ENCODE assay signal across 8 cellular contexts in the genomic region with DNA sequence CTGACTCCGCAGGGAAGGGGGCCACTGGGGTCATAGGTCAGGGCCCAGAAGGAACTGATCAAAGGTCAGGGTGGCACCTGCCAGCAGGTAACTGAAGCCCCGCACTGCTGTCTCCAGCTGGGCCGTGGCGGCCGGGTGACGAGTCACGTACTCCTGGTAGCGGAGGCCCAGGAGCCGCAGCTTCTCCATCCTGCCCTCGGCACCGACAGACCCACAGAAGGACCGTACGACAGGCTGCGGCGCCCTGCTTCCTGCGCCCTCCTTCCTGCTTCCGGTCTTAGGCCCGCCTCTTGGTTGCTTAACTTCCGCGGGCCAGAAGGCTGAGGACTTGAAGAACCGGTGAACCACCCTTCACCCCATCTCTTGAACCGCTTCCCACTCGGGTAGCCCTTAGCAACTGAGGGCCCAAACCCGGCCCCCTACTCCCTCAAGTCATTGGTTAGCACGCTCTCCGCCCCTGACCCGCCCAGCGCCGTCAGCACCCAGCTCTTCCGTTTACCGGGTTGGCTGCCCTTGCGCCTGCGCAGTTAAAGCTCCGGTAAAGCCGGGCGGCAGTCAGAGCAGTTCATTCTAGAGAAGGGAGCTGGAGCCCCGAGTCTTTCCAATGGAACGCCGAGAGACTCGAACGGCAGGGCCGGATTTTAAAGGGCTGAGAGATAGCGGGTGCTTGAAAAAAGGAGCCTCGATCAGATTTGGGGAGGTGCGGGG. TPM values are rescaled to one million over a fixed set of nuclear protein-coding genes. Genes with fewer than 3 reads are reported as not detected.
DNase-seq lines count a peak whose midpoint lies in the region; ATAC-seq and TF ChIP-seq lines count a peak whose summit lies in the region.

A gene (minus strand): TSS at position 255 of the 708 bp plus-strand sequence. CDS start 66 bp downstream, at position 189.

- H3K27me3 ChIP-seq in gastroesophageal sphincter: peaks cover 19% of the 10 kb centered on the region
- H3K27me3 ChIP-seq in neutrophil: peaks cover 32% of the 10 kb centered on the region

- TF ChIP-seq CTCF in HFF-Myc (IDR thresholded peaks at IDR 0.05; ENCODE audit: low read depth, low read length, missing control alignments) (no peak), gastroesophageal sphincter (IDR thresholded peaks at IDR 0.05) (no peak), neutrophil (IDR thresholded peaks at IDR 0.05) (peak; percentile 32)

- TF ChIP-seq EP300 in gastroesophageal sphincter (IDR thresholded peaks at IDR 0.05): no peak

- H3K27ac ChIP-seq in gastroesophageal sphincter (peak within 1 kb of the TSS; percentile 83 to 93 (median 90)), neutrophil (peak within 1 kb of the TSS; percentile 97), substantia nigra (ENCODE audit: low read depth, low read length, poor library complexity, severe bottlenecking) (peak within 1 kb of the TSS; percentile 96)

- intact Hi-C loops in activated naive CD4-positive, alpha-beta T cell treated with anti-CD3 and anti-CD28 coated beads for 36 hours (cut with micrococcal nuclease): loop anchor here (1.0 to 10.0 kb wide), 10 partner anchors 32 to 1850 kb away; a partner anchor contains a TSS

- H3K27ac Mint-ChIP-seq in activated naive CD4-positive, alpha-beta T cell treated with anti-CD3 and anti-CD28 coated beads for 36 hours: peak within 1 kb of the TSS; percentile 96

- peak; percentile 99 for DNase-seq in GM03348 (ENCODE audit: low spot score)
- DNase-seq in HFF-Myc (ENCODE audit: extremely low read depth, low read depth): peak; percentile 96
- DNase-seq in NAMALWA (ENCODE audit: low spot score): peak; percentile 99
- peak; percentile 97 for DNase-seq in SK-N-DZ (ENCODE audit: low spot score)
- DNase-seq in activated naive CD4-positive, alpha-beta T cell treated with anti-CD3 and anti-CD28 coated beads for 36 hours: peak; percentile 96
- peak; percentile 71 to 98 (median 94) for DNase-seq in substantia nigra (lab: John Stamatoyannopoulos, UW)

- peaks cover 0 to 34% of the 10 kb centered on the region in 2 donors for H3K36me3 ChIP-seq in gastroesophageal sphincter
- H3K36me3 ChIP-seq in neutrophil: peaks cover 36% of the 10 kb centered on the region

- no peaks in the 10 kb centered on the region for H3K9me3 ChIP-seq in gastroesophageal sphincter
- no peaks in the 10 kb centered on the region for H3K9me3 ChIP-seq in neutrophil

- peak within 1 kb of the TSS; percentile 88 for H3K4me3 Mint-ChIP-seq in activated naive CD4-positive, alpha-beta T cell treated with anti-CD3 and anti-CD28 coated beads for 36 hours

- H3K4me3 ChIP-seq in HFF-Myc (replicated peaks; ENCODE audit: low read depth, low read length): peak within 1 kb of the TSS; percentile 95
- peak within 1 kb of the TSS; percentile 85 to 89 for H3K4me3 ChIP-seq in gastroesophageal sphincter
- H3K4me3 ChIP-seq in neutrophil (ENCODE audit: low read depth in 1 of 2, low read length in 1 of 2): peak within 1 kb of the TSS; percentile 93 to 98

- no peaks in the 10 kb centered on the region for H3K9me3 Mint-ChIP-seq in activated naive CD4-positive, alpha-beta T cell treated with anti-CD3 and anti-CD28 coated beads for 36 hours

- H3K4me1 ChIP-seq in gastroesophageal sphincter: peaks cover 0 to 46% (median 22%) of the 10 kb centered on the region in 3 donors
- H3K4me1 ChIP-seq in neutrophil (ENCODE audit: control insufficient read depth in 1 of 2, insufficient read depth in 1 of 2, low read depth in 1 of 2, low read length in 1 of 2): peaks cover 34 to 37% of the 10 kb centered on the region in 2 experiments

- peaks cover 3% of the 10 kb centered on the region for H3K27me3 Mint-ChIP-seq in activated naive CD4-positive, alpha-beta T cell treated with anti-CD3 and anti-CD28 coated beads for 36 hours (ENCODE audit: low read depth)

- CTCF ChIA-PET in activated naive CD4-positive, alpha-beta T cell treated with anti-CD3 and anti-CD28 coated beads for 36 hours (lab: Charles Lee): interaction anchor here (1.0 to 2.3 kb wide), 4 partner anchors 45 to 146 kb away, joined by 3 to 9 read pairs (median 6); no protein-coding TSS in a partner anchor

- peaks cover 24% of the 10 kb centered on the region for H3K4me1 Mint-ChIP-seq in activated naive CD4-positive, alpha-beta T cell treated with anti-CD3 and anti-CD28 coated beads for 36 hours (ENCODE audit: low read depth)

- H3K36me3 Mint-ChIP-seq in activated naive CD4-positive, alpha-beta T cell treated with anti-CD3 and anti-CD28 coated beads for 36 hours (ENCODE audit: low read depth): peaks cover 4% of the 10 kb centered on the region

- ATAC-seq in gastroesophageal sphincter: peak; percentile 97

- 0% methylated on average over 5 of the region's 45 CpGs; no CpG with 5 or more reads in 1 of the 2 donors for WGBS in gastroesophageal sphincter (ENCODE audit: low coverage in 1 of 2), 2 donors

- TF ChIP-seq POLR2A in gastroesophageal sphincter (IDR thresholded peaks at IDR 0.05): peak; percentile 82 to 86

RNA-seq across cellular contexts. Expression of the gene that starts here (rescaled TPM):
- 33.2 and 39.2 TPM in 2 replicates for polyA plus RNA-seq in SK-N-DZ (2014; cell fraction: cytosol; rRNA removed)
- 49.6 and 62.6 TPM in 2 replicates for polyA plus RNA-seq in SK-N-DZ (2014; cell fraction: nucleus; rRNA removed)
- total RNA-seq in activated naive CD4-positive, alpha-beta T cell treated with anti-CD3 and anti-CD28 coated beads for 36 hours: 10 to 100 TPM; 28.6 to 32.5 TPM
- 10 to 100 TPM; 20.0 to 26.7 (median 21.3) TPM for total RNA-seq in gastroesophageal sphincter

Comparison
In these comparisons a context has a peak if more than half of its experiments do, and no peak if none do; other contexts are left out.
1. Peak in every context shown above with its lines: DNase-seq, ATAC-seq, H3K4me3 ChIP-seq and H3K27ac ChIP-seq.